2 cellular contexts compared by ENCODE assay signal in genomic region chr11:60951611-60951908, GRCh38.
TF ChIP-seq lines count a peak whose summit lies in the region.

No MANE protein-coding gene starts in this region.

TF ChIP-seq in IMR-90, 13 proteins besides CTCF, POLR2A, EP300 and RAD21:
- TF ChIP-seq CEBPB (IDR thresholded peaks at IDR 0.05; ENCODE audit: low read depth, low read length) = no peak
- no peak for TF ChIP-seq ELK1 (IDR thresholded peaks at IDR 0.05; ENCODE audit: borderline replicate concordance, low read depth, low read length)
- TF ChIP-seq SMC3 (IDR thresholded peaks at IDR 0.05; ENCODE audit: low read depth, low read length) = no peak
TF ChIP-seq in IMR-90: peak in this region for 0.

TF ChIP-seq in HepG2, 621 proteins besides CTCF, POLR2A, EP300 and RAD21:
- no peak for TF ChIP-seq SALL2 (CRISPR knock-in tag; IDR thresholded peaks at IDR 0.05)
TF ChIP-seq in HepG2: peak in this region for 0.
